In the genomic region with DNA sequence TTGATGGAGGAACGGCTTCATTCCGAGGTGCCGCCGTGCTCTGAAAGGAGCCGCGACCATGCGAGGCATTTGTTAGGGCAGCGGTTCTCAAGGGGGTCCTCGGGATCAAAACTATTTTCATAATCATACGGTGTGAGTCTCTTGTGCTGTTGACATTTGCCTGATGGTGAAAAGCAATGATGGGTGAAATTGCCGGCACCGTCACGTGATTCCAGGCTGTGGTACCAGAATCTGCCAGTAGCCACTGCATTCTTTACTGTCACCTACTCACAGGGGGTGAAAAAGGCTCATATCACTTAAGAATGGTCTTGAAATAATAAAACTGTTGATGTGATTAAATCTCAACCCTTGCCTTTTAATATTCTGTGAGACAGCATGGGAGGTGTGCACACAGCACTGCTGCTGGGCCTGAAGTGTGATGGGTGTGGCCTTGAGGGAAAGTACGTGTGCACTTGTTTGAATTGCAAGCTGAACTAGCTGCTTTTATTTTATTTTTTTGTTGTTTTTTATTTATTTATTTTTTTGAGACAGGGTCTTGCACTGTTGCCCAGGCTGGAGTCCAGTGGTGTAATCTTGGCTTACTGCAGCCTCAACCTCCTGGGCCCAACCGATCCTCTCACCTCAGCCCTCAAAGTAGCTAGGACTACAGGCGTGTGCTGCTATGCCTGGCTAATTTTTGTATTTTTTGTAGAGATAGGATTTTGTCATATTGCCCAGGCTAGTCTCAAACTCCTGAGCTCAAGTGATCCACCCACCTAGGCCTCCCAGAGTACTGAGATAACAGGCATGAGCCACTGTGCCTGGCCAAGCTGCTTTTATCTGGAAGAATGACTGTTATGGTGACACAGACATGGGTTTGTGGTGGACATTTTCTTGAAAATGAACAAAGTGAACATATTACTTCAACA, we compare ENCODE assay signal across 18 cellular contexts. TPM values are rescaled to one million over a fixed set of nuclear protein-coding genes. Genes with fewer than 3 reads are reported as not detected.
DNase-seq lines count a peak whose midpoint lies in the region; ATAC-seq and TF ChIP-seq lines count a peak whose summit lies in the region.
"Had no signal": no experiment of that assay in that cellular context is flagged by ENCODE, and none has a peak within 500 bp of the region (broad histone marks: within the 10 kb centered on the region; RNA-seq: fewer than 3 reads in every experiment).

No MANE protein-coding gene starts in this region.

- H3K4me3 ChIP-seq in fibroblast of the aortic adventitia (ENCODE audit: low read depth, low read length), result no peak overlapping the region
- H3K4me3 ChIP-seq: gastrocnemius medialis, mucosa of descending colon, Peyer's patch had no signal

- peaks cover 7 to 13% of the 10 kb centered on the region in 2 donors for H3K36me3 Mint-ChIP-seq in activated T-cell treated with anti-CD3 and anti-CD28 coated beads, Interleukin-2, amount 50 U/mL, for 72 hours (ENCODE audit: insufficient read depth in 2 of 2)
- H3K36me3 Mint-ChIP-seq in stimulated activated memory B cell treated with anti-CD40 and anti-IgM and Interleukin-4, amounts not matched to agents 10 μg/mL and 1 μg/mL and 100 μg/mL, for 72 hours, result peaks cover 39% of the 10 kb centered on the region

- DNase-seq in activated T-cell treated with anti-CD3 and anti-CD28 coated beads, Interleukin-2, amount 50 U/mL, for 72 hours, result peak in 1 of 2 donors; percentile 12
- no peak for DNase-seq in activated T-cell treated with anti-CD3 and anti-CD28 coated beads, Interleukin-2, amount 50 U/mL, for 1 hour
- DNase-seq in NCI-H2227 treated with DMSO at 0.1 percent for 48 hours (lab: John Stamatoyannopoulos, UW), result peak; percentile 59
- peak; percentile 28 for DNase-seq in fibroblast of the aortic adventitia (ENCODE audit: low read depth)
- DNase-seq: activated CD4-positive, alpha-beta T cell treated with anti-CD3 and anti-CD28 coated beads, Interleukin-2, amount 50 U/mL, for 4 hours; activated naive CD4-positive, alpha-beta T cell; gastrocnemius medialis; H9; mucosa of descending colon; NCI-H524 treated with DMSO at 0.1 percent for 48 hours; posterior cingulate gyrus; trophoblast cell had no signal

- peaks cover 34% of the 10 kb centered on the region for H3K4me1 Mint-ChIP-seq in activated T-cell treated with anti-CD3 and anti-CD28 coated beads, Interleukin-2, amount 50 U/mL, for 72 hours (ENCODE audit: low read depth)
- H3K4me1 Mint-ChIP-seq in stimulated activated memory B cell treated with anti-CD40 and anti-IgM and Interleukin-4, amounts not matched to agents 10 μg/mL and 1 μg/mL and 100 μg/mL, for 72 hours, result peaks cover 8% of the 10 kb centered on the region

- peak overlapping the region; percentile 82 for H3K27ac Mint-ChIP-seq in activated T-cell treated with anti-CD3 and anti-CD28 coated beads, Interleukin-2, amount 50 U/mL, for 72 hours
- peak overlapping the region; percentile 20 for H3K27ac Mint-ChIP-seq in stimulated activated memory B cell treated with anti-CD40 and anti-IgM and Interleukin-4, amounts not matched to agents 10 μg/mL and 1 μg/mL and 100 μg/mL, for 72 hours
- H3K27ac Mint-ChIP-seq: T-cell had no signal

- no peaks in the 10 kb centered on the region for H3K9me3 Mint-ChIP-seq in activated T-cell treated with anti-CD3 and anti-CD28 coated beads, Interleukin-2, amount 50 U/mL, for 72 hours
- no peaks in the 10 kb centered on the region for H3K9me3 Mint-ChIP-seq in stimulated activated memory B cell treated with anti-CD40 and anti-IgM and Interleukin-4, amounts not matched to agents 10 μg/mL and 1 μg/mL and 100 μg/mL, for 72 hours
- H3K9me3 Mint-ChIP-seq: H9, T-cell had no signal

- no peak for TF ChIP-seq CTCF in fibroblast of the aortic adventitia (IDR thresholded peaks at IDR 0.05; ENCODE audit: insufficient read depth, low read length)

- H3K4me3 Mint-ChIP-seq in activated T-cell treated with anti-CD3 and anti-CD28 coated beads, Interleukin-2, amount 50 U/mL, for 72 hours, result peak overlapping the region in 1 of 2 donors; percentile 41
- H3K4me3 Mint-ChIP-seq in stimulated activated memory B cell treated with anti-CD40 and anti-IgM and Interleukin-4, amounts not matched to agents 10 μg/mL and 1 μg/mL and 100 μg/mL, for 72 hours, result no peak overlapping the region
- H3K4me3 Mint-ChIP-seq: H9, T-cell had no signal

- no peaks in the 10 kb centered on the region for H3K27me3 Mint-ChIP-seq in activated T-cell treated with anti-CD3 and anti-CD28 coated beads, Interleukin-2, amount 50 U/mL, for 72 hours (ENCODE audit: low read depth)
- H3K27me3 Mint-ChIP-seq in stimulated activated memory B cell treated with anti-CD40 and anti-IgM and Interleukin-4, amounts not matched to agents 10 μg/mL and 1 μg/mL and 100 μg/mL, for 72 hours, result no peaks in the 10 kb centered on the region
- H3K27me3 Mint-ChIP-seq: T-cell had no signal

- peak; percentile 50 to 64 for ATAC-seq in activated T-cell treated with anti-CD3 and anti-CD28 coated beads, Interleukin-2, amount 50 U/mL, for 72 hours (replicated peaks in 1 of 2)
- ATAC-seq in stimulated activated memory B cell treated with anti-CD40 and anti-IgM and Interleukin-4, amounts not matched to agents 10 μg/mL and 1 μg/mL and 100 μg/mL, for 72 hours, result no peak
- ATAC-seq in HG03135 (IDR thresholded peaks at IDR 0.05; ENCODE audit: unreplicated experiment) (no peak), HG03354 (IDR thresholded peaks at IDR 0.05; ENCODE audit: poor library complexity, severe bottlenecking, unreplicated experiment) (no peak), HG03571 (IDR thresholded peaks at IDR 0.05; ENCODE audit: unreplicated experiment) (no peak)
- ATAC-seq: gastrocnemius medialis, mucosa of descending colon, T-cell had no signal

RNA-seq across cellular contexts. Expression of a gene that starts 58.8 kb away (rescaled TPM):
- 10 to 100 TPM; 27.3 to 31.7 TPM for total RNA-seq in activated T-cell treated with anti-CD3 and anti-CD28 coated beads, Interleukin-2, amount 50 U/mL, for 72 hours
- 11.5 and 30.9 TPM in 2 replicates for total RNA-seq in fibroblast of the aortic adventitia (ENCODE audit: low replicate concordance)

RNA-seq across cellular contexts. Expression of a gene that starts 59.7 kb away (rescaled TPM):
- total RNA-seq in activated T-cell treated with anti-CD3 and anti-CD28 coated beads, Interleukin-2, amount 50 U/mL, for 72 hours, result 10 to 100 TPM; 18.7 to 28.1 TPM
- 10.7 and 39.2 TPM in 2 replicates for total RNA-seq in fibroblast of the aortic adventitia (ENCODE audit: low replicate concordance)

Comparison
In these comparisons a context has a peak if more than half of its experiments do, and no peak if none do; other contexts are left out.
1. ATAC-seq: peak in activated T-cell treated with anti-CD3 and anti-CD28 coated beads, Interleukin-2, amount 50 U/mL, for 72 hours (2 of 2); none in stimulated activated memory B cell treated with anti-CD40 and anti-IgM and Interleukin-4, amounts not matched to agents 10 μg/mL and 1 μg/mL and 100 μg/mL, for 72 hours (single experiment), HG03135 (single experiment), HG03354 (single experiment) and HG03571 (single experiment).